Comparison of ENCODE assay signal across 19 cellular contexts in the genomic region with DNA sequence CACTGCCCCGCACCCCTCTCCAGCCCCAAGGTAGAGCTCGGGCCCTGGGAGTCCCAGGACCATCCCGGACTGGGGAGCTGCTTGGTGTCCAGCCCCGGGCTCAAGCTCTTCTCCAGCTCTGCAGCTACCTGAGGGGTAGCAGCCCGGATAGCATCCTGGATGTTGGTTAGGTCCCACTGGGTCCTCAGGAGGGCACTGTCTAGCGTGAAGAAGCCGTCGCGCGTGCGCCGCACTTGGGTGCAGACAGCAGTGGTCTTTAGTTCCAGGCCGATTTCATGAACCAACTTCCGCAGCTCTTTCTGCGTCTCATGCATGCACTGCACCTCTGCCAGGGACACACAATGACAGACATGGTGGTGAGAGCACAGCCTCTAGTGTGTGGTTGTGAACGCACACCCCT. TPM values are rescaled to one million over a fixed set of nuclear protein-coding genes. Genes with fewer than 3 reads are reported as not detected.
DNase-seq lines count a peak whose midpoint lies in the region; ATAC-seq and TF ChIP-seq lines count a peak whose summit lies in the region.
"Had no signal": no experiment of that assay in that cellular context is flagged by ENCODE, and none has a peak within 500 bp of the region (broad histone marks: within the 10 kb centered on the region; RNA-seq: fewer than 3 reads in every experiment).

No MANE protein-coding gene starts in this region.

- H3K27me3 ChIP-seq in cardiac muscle cell (no peaks in the 10 kb centered on the region), right cardiac atrium (ENCODE audit: control insufficient read depth, insufficient read depth) (no peaks in the 10 kb centered on the region), left ventricle myocardium inferior (ENCODE audit: low read depth) (no peaks in the 10 kb centered on the region)

- intact Hi-C loops in right cardiac atrium (cut with DNase I), result no loop called here
- intact Hi-C loops in left ventricle myocardium inferior (cut with micrococcal nuclease), result no loop called here
- intact Hi-C loops in left cardiac atrium (cut with DNase I), result no loop called here

- H3K27ac Mint-ChIP-seq in activated naive CD4-positive, alpha-beta T cell treated with anti-CD3 and anti-CD28 coated beads, Interleukin-2, amount 50 U/mL, for 72 hours, result no peak overlapping the region
- H3K27ac Mint-ChIP-seq in activated CD4-positive, alpha-beta memory T cell treated with anti-CD3 and anti-CD28 coated beads, Interleukin-2, amount 10 ng/mL, durations not matched to agents 7 days and 5 days, result no peak overlapping the region
- H3K27ac Mint-ChIP-seq: GM23338 had no signal

- H3K27ac ChIP-seq in cardiac muscle cell, result peak overlapping the region; percentile 73
- H3K27ac ChIP-seq in right cardiac atrium (ENCODE audit: low read length), result no peak overlapping the region
- H3K27ac ChIP-seq in left ventricle myocardium inferior (replicated peaks), result peak overlapping the region; percentile 81
- H3K27ac ChIP-seq: A549 had no signal

- CTCF ChIA-PET in activated CD4-positive, alpha-beta memory T cell treated with anti-CD3 and anti-CD28 coated beads, Interleukin-2, amount 10 ng/mL, durations not matched to agents 7 days and 5 days (lab: Charles Lee), result interaction anchor here (1.0 kb wide), 1 partner anchor 13 kb away, joined by 4 read pairs; no protein-coding TSS in a partner anchor

- 92% methylated on average over 16 of the region's 16 CpGs for WGBS in right cardiac atrium

- H3K36me3 Mint-ChIP-seq in activated naive CD4-positive, alpha-beta T cell treated with anti-CD3 and anti-CD28 coated beads, Interleukin-2, amount 50 U/mL, for 72 hours, result no peaks in the 10 kb centered on the region
- H3K36me3 Mint-ChIP-seq in activated CD4-positive, alpha-beta memory T cell treated with anti-CD3 and anti-CD28 coated beads, Interleukin-2, amount 10 ng/mL, durations not matched to agents 7 days and 5 days (ENCODE audit: low read depth), result peaks cover 14% of the 10 kb centered on the region

- H3K4me1 ChIP-seq in cardiac muscle cell (ENCODE audit: low read depth), result no peaks in the 10 kb centered on the region
- H3K4me1 ChIP-seq in right cardiac atrium (ENCODE audit: control insufficient read depth, insufficient read depth, low read length), result no peaks in the 10 kb centered on the region
- H3K4me1 ChIP-seq in left ventricle myocardium inferior, result peaks cover 19% of the 10 kb centered on the region

- H3K4me1 Mint-ChIP-seq in activated CD4-positive, alpha-beta memory T cell treated with anti-CD3 and anti-CD28 coated beads, Interleukin-2, amount 10 ng/mL, durations not matched to agents 7 days and 5 days, result no peaks in the 10 kb centered on the region
- H3K4me1 Mint-ChIP-seq: GM23338, H9 had no signal

- POLR2A ChIA-PET in activated CD4-positive, alpha-beta memory T cell treated with anti-CD3 and anti-CD28 coated beads, Interleukin-2, amount 10 ng/mL, durations not matched to agents 7 days and 5 days (lab: Charles Lee), result interaction anchor here (1.1 kb wide), 1 partner anchor 32 kb away, joined by 3 read pairs; no protein-coding TSS in a partner anchor

- H3K9me3 ChIP-seq in cardiac muscle cell (ENCODE audit: low read depth) (no peaks in the 10 kb centered on the region), right cardiac atrium (ENCODE audit: control insufficient read depth, low read length) (no peaks in the 10 kb centered on the region), left ventricle myocardium inferior (replicated peaks) (no peaks in the 10 kb centered on the region)
- H3K9me3 ChIP-seq: A549 had no signal

- ATAC-seq in right cardiac atrium (no peak), left cardiac atrium (no peak)
- ATAC-seq in activated naive CD4-positive, alpha-beta T cell treated with anti-CD3 and anti-CD28 coated beads, Interleukin-2, amount 50 U/mL, for 72 hours, result no peak
- ATAC-seq: A549, GM23338 had no signal

- no peak for TF ChIP-seq CTCF in cardiac muscle cell (IDR thresholded peaks at IDR 0.05; ENCODE audit: low read depth, low read length)
- no peak for TF ChIP-seq CTCF in left ventricle myocardium inferior (IDR thresholded peaks at IDR 0.05; ENCODE audit: borderline replicate concordance)

- H3K4me3 ChIP-seq in cardiac muscle cell (no peak overlapping the region), right cardiac atrium (ENCODE audit: low read length) (no peak overlapping the region), left ventricle myocardium inferior (no peak overlapping the region)
- H3K4me3 ChIP-seq: A549, GM23338 had no signal

- DNase-seq in cardiac muscle cell (ENCODE audit: low read depth in 1 of 2, low spot score in 1 of 2) (no peak), right cardiac atrium (no peak), left ventricle myocardium inferior (no peak), left cardiac atrium (no peak), islet precursor cell (peak; percentile 13)
- DNase-seq in activated naive CD4-positive, alpha-beta T cell treated with anti-CD3 and anti-CD28 coated beads, Interleukin-2, amount 50 U/mL, for 72 hours (ENCODE audit: low spot score in 2 of 2), result no peak
- no peak for DNase-seq in activated CD4-positive, alpha-beta memory T cell treated with anti-CD3 and anti-CD28 coated beads, Interleukin-2, amount 10 ng/mL, durations not matched to agents 7 days and 5 days
- DNase-seq: 8988T; C1 segment of cervical spinal cord; Calu3; CD4-positive, alpha-beta memory T cell; COR-L47; DMS53; DMS79 treated with DMSO at 0.1 percent for 48 hours; GF-D8; H9; HFFc6 had no signal

- no peaks in the 10 kb centered on the region for H3K9me3 Mint-ChIP-seq in activated naive CD4-positive, alpha-beta T cell treated with anti-CD3 and anti-CD28 coated beads, Interleukin-2, amount 50 U/mL, for 72 hours
- H3K9me3 Mint-ChIP-seq in activated CD4-positive, alpha-beta memory T cell treated with anti-CD3 and anti-CD28 coated beads, Interleukin-2, amount 10 ng/mL, durations not matched to agents 7 days and 5 days, result no peaks in the 10 kb centered on the region
- H3K9me3 Mint-ChIP-seq: CD4-positive, alpha-beta memory T cell; GM23338; H9; HFFc6 had no signal

- H3K36me3 ChIP-seq in cardiac muscle cell, result peaks cover 13% of the 10 kb centered on the region
- peaks cover 62% of the 10 kb centered on the region for H3K36me3 ChIP-seq in left ventricle myocardium inferior

- H3K27me3 Mint-ChIP-seq in activated CD4-positive, alpha-beta memory T cell treated with anti-CD3 and anti-CD28 coated beads, Interleukin-2, amount 10 ng/mL, durations not matched to agents 7 days and 5 days, result no peaks in the 10 kb centered on the region
- H3K27me3 Mint-ChIP-seq: CD4-positive, alpha-beta memory T cell had no signal

- no peak overlapping the region for H3K4me3 Mint-ChIP-seq in activated CD4-positive, alpha-beta memory T cell treated with anti-CD3 and anti-CD28 coated beads, Interleukin-2, amount 10 ng/mL, durations not matched to agents 7 days and 5 days
- H3K4me3 Mint-ChIP-seq: CD4-positive, alpha-beta memory T cell; GM23338; H9; HFFc6 had no signal

RNA-seq across cellular contexts. Expression of a gene that starts 12.7 kb away (rescaled TPM):
- total RNA-seq in cardiac muscle cell (15.5 and 18.6 TPM in 2 replicates), right cardiac atrium (10 to 100 TPM; 19.9 to 29.0 (median 25.9) TPM), left ventricle myocardium inferior (43.7 TPM), left cardiac atrium (10 to 100 TPM; 23.0 to 26.6 TPM)
- polyA plus RNA-seq in cardiac muscle cell (54.2 and 63.5 TPM in 2 replicates), right cardiac atrium (24.6 TPM)
- total RNA-seq in activated naive CD4-positive, alpha-beta T cell treated with anti-CD3 and anti-CD28 coated beads, Interleukin-2, amount 50 U/mL, for 72 hours, result 10 to 100 TPM; 25.6 to 35.9 TPM
- 10 to 100 TPM; 16.9 to 18.9 TPM for total RNA-seq in activated CD4-positive, alpha-beta memory T cell treated with anti-CD3 and anti-CD28 coated beads, Interleukin-2, amount 10 ng/mL, durations not matched to agents 7 days and 5 days

RNA-seq across cellular contexts. Expression of a gene that starts 13.1 kb away (rescaled TPM):
- total RNA-seq in cardiac muscle cell, result 87.1 and 93.3 TPM in 2 replicates
- 75.1 and 81.1 TPM in 2 replicates for polyA plus RNA-seq in cardiac muscle cell
- total RNA-seq in right cardiac atrium, result 10 to 100 TPM; 26.5 to 28.9 (median 27.6) TPM
- polyA plus RNA-seq in right cardiac atrium, result 41.8 TPM
- 32.0 TPM for total RNA-seq in left ventricle myocardium inferior
- 10 to 100 TPM; 21.2 to 27.7 TPM for total RNA-seq in left cardiac atrium
- 10 to 100 TPM; 33.9 to 38.3 TPM for total RNA-seq in activated naive CD4-positive, alpha-beta T cell treated with anti-CD3 and anti-CD28 coated beads, Interleukin-2, amount 50 U/mL, for 72 hours
- total RNA-seq in activated CD4-positive, alpha-beta memory T cell treated with anti-CD3 and anti-CD28 coated beads, Interleukin-2, amount 10 ng/mL, durations not matched to agents 7 days and 5 days, result 10 to 100 TPM; 27.6 to 28.4 TPM

RNA-seq across cellular contexts. Expression of a gene that starts 30.8 kb away (rescaled TPM):
- total RNA-seq in cardiac muscle cell (16.9 and 30.2 TPM in 2 replicates), right cardiac atrium (10 to 100 TPM; 14.7 to 20.4 (median 18.4) TPM), left ventricle myocardium inferior (18.8 TPM), left cardiac atrium (10 to 100 TPM; 17.6 to 21.7 TPM)
- polyA plus RNA-seq in cardiac muscle cell (17.8 TPM in 2 replicates), right cardiac atrium (21.7 TPM)
- 10 to 100 TPM in 1 of 2 donors, 1 to 10 TPM in 1; 9.4 to 10.2 TPM for total RNA-seq in activated naive CD4-positive, alpha-beta T cell treated with anti-CD3 and anti-CD28 coated beads, Interleukin-2, amount 50 U/mL, for 72 hours
- 10 to 100 TPM; 13.6 to 14.0 TPM for total RNA-seq in activated CD4-positive, alpha-beta memory T cell treated with anti-CD3 and anti-CD28 coated beads, Interleukin-2, amount 10 ng/mL, durations not matched to agents 7 days and 5 days

RNA-seq across cellular contexts. Expression of a gene that starts 33.5 kb away (rescaled TPM):
- total RNA-seq in cardiac muscle cell (37.7 and 61.0 TPM in 2 replicates), right cardiac atrium (10 to 100 TPM; 18.7 to 22.3 (median 20.5) TPM), left ventricle myocardium inferior (16.2 TPM), left cardiac atrium (10 to 100 TPM; 17.2 to 18.4 TPM)
- polyA plus RNA-seq in cardiac muscle cell (58.2 and 82.6 TPM in 2 replicates), right cardiac atrium (33.7 TPM)
- total RNA-seq in activated naive CD4-positive, alpha-beta T cell treated with anti-CD3 and anti-CD28 coated beads, Interleukin-2, amount 50 U/mL, for 72 hours, result 10 to 100 TPM; 15.6 to 16.9 TPM
- total RNA-seq in activated CD4-positive, alpha-beta memory T cell treated with anti-CD3 and anti-CD28 coated beads, Interleukin-2, amount 10 ng/mL, durations not matched to agents 7 days and 5 days, result 10 to 100 TPM; 11.0 to 11.4 TPM

RNA-seq across cellular contexts. Expression of a gene that starts 33.7 kb away (rescaled TPM):
- total RNA-seq in cardiac muscle cell (95.3 and 96.4 TPM in 2 replicates), right cardiac atrium (100 to 1,000 TPM in 2 of 4 donors, 10 to 100 TPM in 2; 85.6 to 124 (median 101) TPM), left ventricle myocardium inferior (86.9 TPM), left cardiac atrium (100 to 1,000 TPM in 1 of 2 donors, 10 to 100 TPM in 1; 85.6 to 113 TPM)
- polyA plus RNA-seq in cardiac muscle cell (32.0 and 35.3 TPM in 2 replicates), right cardiac atrium (84.2 TPM)
- total RNA-seq in activated naive CD4-positive, alpha-beta T cell treated with anti-CD3 and anti-CD28 coated beads, Interleukin-2, amount 50 U/mL, for 72 hours, result 10 to 100 TPM; 46.2 to 54.3 TPM
- total RNA-seq in activated CD4-positive, alpha-beta memory T cell treated with anti-CD3 and anti-CD28 coated beads, Interleukin-2, amount 10 ng/mL, durations not matched to agents 7 days and 5 days, result 10 to 100 TPM; 48.0 to 52.8 TPM
